28 cellular contexts compared by ENCODE assay signal in genomic region chr2:192250961-192251360, GRCh38. TPM values are rescaled to one million over a fixed set of nuclear protein-coding genes. Genes with fewer than 3 reads are reported as not detected.
"Had no signal": no experiment of that assay in that cellular context is flagged by ENCODE, and none has a peak within 500 bp of the region (broad histone marks: within the 10 kb centered on the region; RNA-seq: fewer than 3 reads in every experiment).

No MANE protein-coding gene starts in this region.

- H3K27ac ChIP-seq: coronary artery, esophagus squamous epithelium, neural progenitor cell, ovary, psoas muscle, sigmoid colon, testis, tibial artery, upper lobe of left lung had no signal

- H3K4me1 ChIP-seq: esophagus squamous epithelium, neural progenitor cell, psoas muscle, sigmoid colon, testis, tibial artery, upper lobe of left lung had no signal

- H3K27me3 ChIP-seq: esophagus squamous epithelium, neural progenitor cell, ovary, sigmoid colon, testis, tibial artery, upper lobe of left lung had no signal

- H3K36me3 ChIP-seq: esophagus squamous epithelium, neural progenitor cell, ovary, sigmoid colon, tibial artery, upper lobe of left lung had no signal

- H3K4me2 ChIP-seq: neural progenitor cell had no signal

- H3K9ac ChIP-seq: neural progenitor cell had no signal

- ATAC-seq: naive thymus-derived CD4-positive, alpha-beta T cell; psoas muscle; right cardiac atrium; stimulated activated effector memory CD8-positive, alpha-beta T cell treated with anti-CD3 and anti-CD28 coated beads, Interleukin-12 subunit alpha, Interleukin-12 subunit beta, amount 100 ng/mL, for 72 hours had no signal

- H2AFZ ChIP-seq: neural progenitor cell had no signal

- H3K9me3 ChIP-seq: esophagus squamous epithelium, ovary, psoas muscle, sigmoid colon, testis, tibial artery, upper lobe of left lung had no signal

- DNase-seq: dermis blood vessel endothelial cell; effector memory CD4-positive, alpha-beta T cell; erythroblast; esophagus squamous epithelium; head of caudate nucleus; midbrain; naive thymus-derived CD4-positive, alpha-beta T cell; nucleus accumbens; ovary; posterior cingulate gyrus; psoas muscle; right cardiac atrium; sigmoid colon; stimulated activated CD4-positive, alpha-beta T cell treated with anti-CD3 and anti-CD28 coated beads, Interleukin-2, amount 100 ng/mL, for 24 hours; stimulated activated CD4-positive, alpha-beta T cell treated with anti-CD3 and anti-CD28 coated beads, Interleukin-4, amount 100 ng/mL, for 24 hours; stimulated activated naive CD4-positive, alpha-beta T cell treated with Interleukin-2 at 50 U/mL for 16 hours; substantia nigra; testis; tibial artery; upper lobe of left lung had no signal

- H3K4me3 ChIP-seq: coronary artery, esophagus squamous epithelium, lung, neural progenitor cell, ovary, psoas muscle, sigmoid colon, testis, tibial artery, upper lobe of left lung had no signal

RNA-seq across cellular contexts. Expression of gene TMEFF2, which starts 56.2 kb away (rescaled TPM):
- total RNA-seq: dermis blood vessel endothelial cell; fibroblast of villous mesenchyme; glomerular endothelial cell; liver; naive thymus-derived CD4-positive, alpha-beta T cell; renal cortical epithelial cell had no signal
